Comparison of ENCODE assay signal across 8 cellular contexts in the genomic region with DNA sequence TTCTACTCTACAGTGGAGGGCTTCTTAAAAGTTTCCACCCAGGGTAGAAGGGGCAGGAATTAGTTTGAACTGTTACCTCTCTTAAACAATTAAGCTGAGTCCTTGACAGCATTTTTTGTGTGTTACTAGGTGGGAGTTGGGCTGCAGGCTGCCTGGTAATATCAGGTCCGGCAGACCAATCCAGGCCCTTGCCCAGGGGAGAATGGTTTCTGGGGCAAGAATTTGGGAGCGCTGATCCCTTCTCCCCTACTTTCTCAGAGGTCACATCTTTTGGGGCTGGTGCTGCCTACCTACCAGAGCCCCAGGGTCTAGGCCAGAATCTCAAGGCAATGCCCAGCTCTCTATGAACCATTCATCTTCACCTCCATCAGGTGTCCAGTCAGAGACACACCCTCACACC. TPM values are rescaled to one million over a fixed set of nuclear protein-coding genes. Genes with fewer than 3 reads are reported as not detected.
DNase-seq lines count a peak whose midpoint lies in the region; ATAC-seq, FAIRE-seq and TF ChIP-seq lines count a peak whose summit lies in the region.

No MANE protein-coding gene starts in this region.

- peak overlapping the region; percentile 91 for H3K4me3 ChIP-seq in MM.1S (ENCODE audit: low read length)
- H3K4me3 ChIP-seq in ectodermal cell (ENCODE audit: insufficient read depth, low read depth, low read length): peak overlapping the region; percentile 94

- H3K36me3 ChIP-seq in MM.1S (replicated peaks; ENCODE audit: insufficient read depth, low read length) (peaks cover 13% of the 10 kb centered on the region), ectodermal cell (ENCODE audit: control insufficient read depth, insufficient read depth, low read length) (peaks cover 21% of the 10 kb centered on the region)

- H3K27ac Mint-ChIP-seq in nephron: peak overlapping the region; percentile 93 to 97 (median 96)

- H4K20me1 ChIP-seq in MM.1S (ENCODE audit: insufficient read depth, low read length): peaks cover 37% of the 10 kb centered on the region

- DNase-seq in MM.1S: no peak
- no peak for DNase-seq in LoVo (ENCODE audit: low spot score)
- no peak for DNase-seq in RCC 7860 (ENCODE audit: low spot score)
- DNase-seq in iPS-NIHi11 (ENCODE audit: low spot score): no peak

- no peaks in the 10 kb centered on the region for H3K9me3 Mint-ChIP-seq in nephron

- no peak for FAIRE-seq in RCC 7860 (lab: Jason Lieb, UNC)

- H3K4me1 ChIP-seq in MM.1S (ENCODE audit: low read length) (0 out of 2 replicates have a peak, but pooled peaks cover 13% of the 10 kb centered on the region), ectodermal cell (ENCODE audit: control insufficient read depth, insufficient read depth, low read length) (peaks cover 17% of the 10 kb centered on the region)

- TF ChIP-seq CTCF in C4-2B (conservative IDR thresholded peaks at IDR 0.05): no peak
- no peak for TF ChIP-seq CTCF in MM.1S (IDR thresholded peaks at IDR 0.05; ENCODE audit: low read length)
- no peak for TF ChIP-seq CTCF in nephron (IDR thresholded peaks at IDR 0.05; ENCODE audit: unreplicated experiment in 3 of 3)

- no peaks in the 10 kb centered on the region for H3K27me3 ChIP-seq in MM.1S (replicated peaks; ENCODE audit: insufficient read depth, low read length)
- no peaks in the 10 kb centered on the region for H3K27me3 ChIP-seq in ectodermal cell (ENCODE audit: control insufficient read depth, insufficient read depth, low read length, poor library complexity, severe bottlenecking)

- H3K4me3 Mint-ChIP-seq in nephron: peak overlapping the region; percentile 93 to 98 (median 96)

- peaks cover 45% of the 10 kb centered on the region for H3K4me1 Mint-ChIP-seq in nephron

- H3K36me3 Mint-ChIP-seq in nephron (ENCODE audit: low read depth): peaks cover 15% of the 10 kb centered on the region

- H2AFZ ChIP-seq in MM.1S (ENCODE audit: low read length): no peak overlapping the region

- no peak for ATAC-seq in GM18907 (IDR thresholded peaks at IDR 0.05; ENCODE audit: unreplicated experiment)

- H3K27me3 Mint-ChIP-seq in nephron (ENCODE audit: low read depth): peaks cover 3% of the 10 kb centered on the region

- no peaks in the 10 kb centered on the region for H3K9me2 ChIP-seq in MM.1S (replicated peaks; ENCODE audit: insufficient read depth, low read length)

- peak overlapping the region; percentile 97 for H3K9ac ChIP-seq in MM.1S (ENCODE audit: low read length)

- WGBS in ectodermal cell, 2 experiments: 66 to 79% methylated on average over 2 of the region's 2 CpGs

- H3K9me3 ChIP-seq in MM.1S (replicated peaks; ENCODE audit: insufficient read depth, low read length): no peaks in the 10 kb centered on the region
- no peaks in the 10 kb centered on the region for H3K9me3 ChIP-seq in ectodermal cell (ENCODE audit: control insufficient read depth, low read length)

- H3K79me2 ChIP-seq in MM.1S (ENCODE audit: low read length): peaks cover 66% of the 10 kb centered on the region

- peak overlapping the region; percentile 93 for H3K4me2 ChIP-seq in MM.1S (ENCODE audit: low read depth, low read length)

- H3F3A ChIP-seq in MM.1S (ENCODE audit: insufficient read depth, low read length): no peaks in the 10 kb centered on the region

- peak overlapping the region; percentile 97 for H3K27ac ChIP-seq in C4-2B
- no peak overlapping the region for H3K27ac ChIP-seq in MM.1S (ENCODE audit: low read length)
- H3K27ac ChIP-seq in ectodermal cell (ENCODE audit: insufficient read depth, low read depth, low read length, poor library complexity, severe bottlenecking): no peak overlapping the region

RNA-seq across cellular contexts. Expression of a gene that starts 1.6 kb away (rescaled TPM):
- polyA plus RNA-seq in ectodermal cell (2013, experiment 1 of 4): 43.4 TPM
- 49.1 TPM for polyA plus RNA-seq in ectodermal cell (2013, experiment 2 of 4)
- 31.6 TPM for polyA plus RNA-seq in ectodermal cell (2013, experiment 3 of 4)
- polyA plus RNA-seq in ectodermal cell (2013, experiment 4 of 4): 33.1 TPM

RNA-seq across cellular contexts. Expression of a gene that starts 14.2 kb away (rescaled TPM):
- 153 TPM for polyA plus RNA-seq in ectodermal cell (2013, experiment 1 of 4)
- 154 TPM for polyA plus RNA-seq in ectodermal cell (2013, experiment 2 of 4)
- polyA plus RNA-seq in ectodermal cell (2013, experiment 3 of 4): 123 TPM
- 130 TPM for polyA plus RNA-seq in ectodermal cell (2013, experiment 4 of 4)

RNA-seq across cellular contexts. Expression of a gene that starts 17.8 kb away (rescaled TPM):
- polyA plus RNA-seq in ectodermal cell (2013, experiment 1 of 4): 129 TPM
- polyA plus RNA-seq in ectodermal cell (2013, experiment 2 of 4): 131 TPM
- polyA plus RNA-seq in ectodermal cell (2013, experiment 3 of 4): 88.1 TPM
- 98.9 TPM for polyA plus RNA-seq in ectodermal cell (2013, experiment 4 of 4)
